Comparison of ENCODE assay signal across 26 cellular contexts in genomic region chr6:124567401-124567800, GRCh38.
DNase-seq lines count a peak whose midpoint lies in the region; ATAC-seq and TF ChIP-seq lines count a peak whose summit lies in the region.
"Had no signal": no experiment of that assay in that cellular context is flagged by ENCODE, and none has a peak within 500 bp of the region (broad histone marks: within the 10 kb centered on the region; RNA-seq: fewer than 3 reads in every experiment).

No MANE protein-coding gene starts in this region.

- peak; percentile 10 for DNase-seq in Ammon's horn (ENCODE audit: low spot score)
- peak; percentile 57 for DNase-seq in globus pallidus (ENCODE audit: low spot score)
- DNase-seq in midbrain (lab: John Stamatoyannopoulos, UW), result peak; percentile 18
- peak; percentile 12 for DNase-seq in putamen (ENCODE audit: low spot score)
- DNase-seq in activated gamma-delta T cell treated with Interleukin-2 at 50 U/mL for 16 hours, result no peak
- no peak for DNase-seq in body of pancreas
- DNase-seq: AML-193; BE2C; C1 segment of cervical spinal cord; CD4-positive, alpha-beta memory T cell; CD4-positive, CD25-positive, alpha-beta regulatory T cell; CD8-positive, alpha-beta memory T cell; COR-L47; DMS 273 treated with DMSO at 0.1 percent for 48 hours; DMS153; DMS53; DMS79; DND-41; EL; GDM1 had no signal

- TF ChIP-seq POLR2A in body of pancreas (IDR thresholded peaks at IDR 0.05), result no peak

- TF ChIP-seq CTCF in body of pancreas (IDR thresholded peaks at IDR 0.05), result no peak

- no peaks in the 10 kb centered on the region for H3K4me1 ChIP-seq in body of pancreas
- H3K4me1 ChIP-seq: A549, BE2C, BLaER1 had no signal

- H3K9me3 ChIP-seq in body of pancreas, result no peaks in the 10 kb centered on the region
- H3K9me3 ChIP-seq: A549, BE2C had no signal

- H3K36me3 ChIP-seq in body of pancreas (replicated peaks in 1 of 2; ENCODE audit: insufficient read depth in 1 of 2, low read depth in 2 of 2), result no peaks in the 10 kb centered on the region
- H3K36me3 ChIP-seq: BE2C, BLaER1 had no signal

- intact Hi-C loops in body of pancreas (cut with DNase I), result no loop called here

- WGBS in body of pancreas, 2 donors, result 52 to 60% methylated on average over 5 of the region's 5 CpGs

- ATAC-seq in HG03342 (IDR thresholded peaks at IDR 0.05; ENCODE audit: unreplicated experiment) (no peak), body of pancreas (no peak), GM19035 (IDR thresholded peaks at IDR 0.05; ENCODE audit: unreplicated experiment) (no peak)
- ATAC-seq: A549, GM12878 had no signal

- H3K27ac ChIP-seq in body of pancreas, result no peak overlapping the region
- H3K27ac ChIP-seq: 22Rv1, A549, BLaER1 had no signal

- H3K27me3 ChIP-seq in body of pancreas, result no peaks in the 10 kb centered on the region
- H3K27me3 ChIP-seq: BE2C, BLaER1 had no signal

- no peak overlapping the region for H3K4me3 ChIP-seq in body of pancreas
- H3K4me3 ChIP-seq: A549, BLaER1, GM12878 had no signal

Comparison
In these comparisons a context has a peak if more than half of its experiments do, and no peak if none do; other contexts are left out.
1. DNase-seq: peak in Ammon's horn (single experiment), globus pallidus (single experiment), midbrain (single experiment) and putamen (single experiment); none in activated gamma-delta T cell treated with Interleukin-2 at 50 U/mL for 16 hours (single experiment) and body of pancreas (0 of 4).